ENCODE assay signal across 1 cellular context in the genomic region with DNA sequence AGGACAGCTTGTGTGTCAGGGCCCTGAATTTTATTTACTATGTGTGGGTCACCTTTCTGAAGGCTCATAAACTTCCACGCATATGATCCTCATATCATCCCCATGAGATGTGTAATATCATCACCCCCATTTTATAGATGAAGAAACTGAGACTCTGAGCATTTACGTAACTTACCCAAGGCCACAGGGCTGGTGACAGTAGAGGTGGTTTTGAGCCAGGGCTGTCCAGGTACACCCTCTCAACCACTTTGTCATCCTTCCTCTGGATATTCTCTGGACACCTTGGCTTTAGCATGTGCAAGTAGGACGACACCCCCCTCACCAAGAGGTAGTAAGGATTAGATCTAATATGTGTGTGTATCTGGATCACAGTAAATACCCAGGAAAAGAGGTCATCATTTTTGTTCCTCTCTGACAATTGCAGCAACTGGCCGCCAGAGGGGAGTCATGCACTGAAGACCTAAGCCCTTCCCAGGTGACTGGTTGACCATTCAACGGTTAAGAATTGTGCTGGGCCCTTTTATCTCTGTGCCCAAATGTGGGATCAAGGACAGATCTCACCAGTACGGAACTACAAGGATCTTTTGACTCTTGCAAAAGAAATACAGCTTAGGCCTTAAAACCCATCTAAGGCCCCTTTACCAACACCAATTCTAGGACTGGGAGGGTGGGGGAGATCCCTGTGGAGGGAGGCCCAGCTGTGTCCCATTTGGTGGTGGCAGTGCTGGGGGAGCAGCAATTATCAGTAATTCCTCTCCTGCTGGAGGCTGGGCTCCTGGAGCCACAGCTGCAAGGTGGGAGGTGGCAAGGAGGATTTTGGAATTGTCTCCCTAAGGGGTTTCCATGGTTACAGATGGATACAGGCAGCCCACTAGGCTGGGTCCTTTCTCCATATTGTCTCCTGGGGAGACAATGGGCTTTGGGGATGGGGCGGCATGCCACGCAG.
A peak's percentile ranks its signal among the peaks of the same experiment; 100 is the strongest.
TF ChIP-seq lines count a peak whose summit lies in the region.

No MANE protein-coding gene starts in this region.

TF ChIP-seq in K562, 482 proteins besides CTCF, POLR2A, EP300 and RAD21 (continued from another document and continues in another):
- TF ChIP-seq MYC (IDR thresholded peaks at IDR 0.05; ENCODE audit: low read depth, low read length) (no peak), MYC (CRISPR knock-in tag; IDR thresholded peaks at IDR 0.05; ENCODE audit: borderline replicate concordance, low read depth) (no peak), MTA3 (IDR thresholded peaks at IDR 0.05; ENCODE audit: borderline replicate concordance) (0 out of 2 replicates have a peak, but pooled peaks have one; percentile 24), RERE (CRISPR knock-in tag; IDR thresholded peaks at IDR 0.05; ENCODE audit: borderline replicate concordance) (no peak), ARNT (IDR thresholded peaks at IDR 0.05) (peak in 1 of 2 experiments; percentile 38; a peak in 1 of 4 replicates), MAFK (IDR thresholded peaks at IDR 0.05; ENCODE audit: low read length) (no peak), TAF15 (IDR thresholded peaks at IDR 0.05; ENCODE audit: low read depth, low read length) (no peak), DACH1 (IDR thresholded peaks at IDR 0.05; ENCODE audit: partially characterized antibody) (peak; percentile 61), SOX6 (IDR thresholded peaks at IDR 0.05) (peak; percentile 19; the same call in 1 of the 2 replicates), NONO (IDR thresholded peaks at IDR 0.05; ENCODE audit: low read depth in 2 of 2, low read length in 1 of 2) (peak in 1 of 2 experiments; percentile 54; a peak in 1 of 4 replicates), SMARCB1 (IDR thresholded peaks at IDR 0.05; ENCODE audit: insufficient read length, low read depth) (no peak), CBFA2T2 (conservative IDR thresholded peaks at IDR 0.05) (no peak), ZNF639 (CRISPR knock-in tag; conservative IDR thresholded peaks at IDR 0.05 in 1 of 2, IDR thresholded peaks at IDR 0.05 in 1 of 2) (no peak), SMARCE1 (IDR thresholded peaks at IDR 0.05) (no peak), ATF7 (IDR thresholded peaks at IDR 0.05) (no peak; the same call in 1 of the 2 replicates), GATAD2B (IDR thresholded peaks at IDR 0.05; ENCODE audit: borderline replicate concordance) (0 out of 2 replicates have a peak, but pooled peaks have one; percentile 58), JUND (IDR thresholded peaks at IDR 0.05; ENCODE audit: borderline replicate concordance, low read depth, low read length) (peak; percentile 49; the same call in 1 of the 2 replicates), JUND (tag; IDR thresholded peaks at IDR 0.05; ENCODE audit: borderline replicate concordance, low read depth, low read length) (0 out of 3 replicates have a peak, but pooled peaks have one; percentile 23), ZFPM2 (CRISPR knock-in tag; IDR thresholded peaks at IDR 0.05) (no peak), XRCC5 (IDR thresholded peaks at IDR 0.05; ENCODE audit: low read depth, low read length) (peak; percentile 77; the same call in 1 of the 2 replicates), KDM1A (IDR thresholded peaks at IDR 0.05) (0 out of 4 replicates have a peak, but pooled peaks of 1 of the 2 experiments have one; percentile 16), HDAC2 (IDR thresholded peaks at IDR 0.05) (peak; percentile 34; the same call in 1 of the 2 replicates), TEAD4 (IDR thresholded peaks at IDR 0.05; ENCODE audit: low read length) (peak; percentile 48), TEAD4 (CRISPR knock-in tag; IDR thresholded peaks at IDR 0.05; ENCODE audit: borderline replicate concordance) (no peak), SAP30 (IDR thresholded peaks at IDR 0.05; ENCODE audit: borderline replicate concordance, insufficient read depth, low read depth, low read length, poor library complexity, severe bottlenecking) (no peak), TFAP4 (CRISPR knock-in tag; IDR thresholded peaks at IDR 0.05; ENCODE audit: borderline replicate concordance) (peak; percentile 65), ZC3H11A (IDR thresholded peaks at IDR 0.05; ENCODE audit: low read depth, low read length) (no peak), ELF4 (CRISPR knock-in tag; IDR thresholded peaks at IDR 0.05) (no peak), ZNF830 (CRISPR knock-in tag; IDR thresholded peaks at IDR 0.05) (0 out of 2 replicates have a peak, but pooled peaks have one; percentile 25), BRF1 (IDR thresholded peaks at IDR 0.05; ENCODE audit: borderline replicate concordance, extremely low read depth, insufficient read length) (no peak), ZNF444 (CRISPR knock-in tag; IDR thresholded peaks at IDR 0.05) (no peak), CEBPG (CRISPR knock-in tag; IDR thresholded peaks at IDR 0.05) (0 out of 2 replicates have a peak, but pooled peaks have one; percentile 17), CEBPG (tag; conservative IDR thresholded peaks at IDR 0.05 in 1 of 2, IDR thresholded peaks at IDR 0.05 in 1 of 2) (peak in 1 of 2 experiments; percentile 25; a peak in 1 of 4 replicates), EP400 (IDR thresholded peaks at IDR 0.05) (peak; percentile 30; the same call in 1 of the 2 replicates), IRF9 (tag; IDR thresholded peaks at IDR 0.05) (no peak), ATF3 (IDR thresholded peaks at IDR 0.05) (no peak), ATF3 (CRISPR knock-in tag; conservative IDR thresholded peaks at IDR 0.05) (peak; percentile 65; the same call in 1 of the 2 replicates), TEAD1 (CRISPR knock-in tag; IDR thresholded peaks at IDR 0.05) (no peak)
- TF ChIP-seq, protein P1, sequence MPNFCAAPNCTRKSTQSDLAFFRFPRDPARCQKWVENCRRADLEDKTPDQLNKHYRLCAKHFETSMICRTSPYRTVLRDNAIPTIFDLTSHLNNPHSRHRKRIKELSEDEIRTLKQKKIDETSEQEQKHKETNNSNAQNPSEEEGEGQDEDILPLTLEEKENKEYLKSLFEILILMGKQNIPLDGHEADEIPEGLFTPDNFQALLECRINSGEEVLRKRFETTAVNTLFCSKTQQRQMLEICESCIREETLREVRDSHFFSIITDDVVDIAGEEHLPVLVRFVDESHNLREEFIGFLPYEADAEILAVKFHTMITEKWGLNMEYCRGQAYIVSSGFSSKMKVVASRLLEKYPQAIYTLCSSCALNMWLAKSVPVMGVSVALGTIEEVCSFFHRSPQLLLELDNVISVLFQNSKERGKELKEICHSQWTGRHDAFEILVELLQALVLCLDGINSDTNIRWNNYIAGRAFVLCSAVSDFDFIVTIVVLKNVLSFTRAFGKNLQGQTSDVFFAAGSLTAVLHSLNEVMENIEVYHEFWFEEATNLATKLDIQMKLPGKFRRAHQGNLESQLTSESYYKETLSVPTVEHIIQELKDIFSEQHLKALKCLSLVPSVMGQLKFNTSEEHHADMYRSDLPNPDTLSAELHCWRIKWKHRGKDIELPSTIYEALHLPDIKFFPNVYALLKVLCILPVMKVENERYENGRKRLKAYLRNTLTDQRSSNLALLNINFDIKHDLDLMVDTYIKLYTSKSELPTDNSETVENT (CRISPR knock-in tag; IDR thresholded peaks at IDR 0.05): no peak
- TF ChIP-seq, protein P2, sequence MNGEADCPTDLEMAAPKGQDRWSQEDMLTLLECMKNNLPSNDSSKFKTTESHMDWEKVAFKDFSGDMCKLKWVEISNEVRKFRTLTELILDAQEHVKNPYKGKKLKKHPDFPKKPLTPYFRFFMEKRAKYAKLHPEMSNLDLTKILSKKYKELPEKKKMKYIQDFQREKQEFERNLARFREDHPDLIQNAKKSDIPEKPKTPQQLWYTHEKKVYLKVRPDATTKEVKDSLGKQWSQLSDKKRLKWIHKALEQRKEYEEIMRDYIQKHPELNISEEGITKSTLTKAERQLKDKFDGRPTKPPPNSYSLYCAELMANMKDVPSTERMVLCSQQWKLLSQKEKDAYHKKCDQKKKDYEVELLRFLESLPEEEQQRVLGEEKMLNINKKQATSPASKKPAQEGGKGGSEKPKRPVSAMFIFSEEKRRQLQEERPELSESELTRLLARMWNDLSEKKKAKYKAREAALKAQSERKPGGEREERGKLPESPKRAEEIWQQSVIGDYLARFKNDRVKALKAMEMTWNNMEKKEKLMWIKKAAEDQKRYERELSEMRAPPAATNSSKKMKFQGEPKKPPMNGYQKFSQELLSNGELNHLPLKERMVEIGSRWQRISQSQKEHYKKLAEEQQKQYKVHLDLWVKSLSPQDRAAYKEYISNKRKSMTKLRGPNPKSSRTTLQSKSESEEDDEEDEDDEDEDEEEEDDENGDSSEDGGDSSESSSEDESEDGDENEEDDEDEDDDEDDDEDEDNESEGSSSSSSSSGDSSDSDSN (IDR thresholded peaks at IDR 0.05; ENCODE audit: borderline replicate concordance in 1 of 2, low read depth in 2 of 2, low read length in 2 of 2): peak in 1 of 2 experiments; percentile 56; a peak in 1 of 4 replicates
- TF ChIP-seq, protein P3, sequence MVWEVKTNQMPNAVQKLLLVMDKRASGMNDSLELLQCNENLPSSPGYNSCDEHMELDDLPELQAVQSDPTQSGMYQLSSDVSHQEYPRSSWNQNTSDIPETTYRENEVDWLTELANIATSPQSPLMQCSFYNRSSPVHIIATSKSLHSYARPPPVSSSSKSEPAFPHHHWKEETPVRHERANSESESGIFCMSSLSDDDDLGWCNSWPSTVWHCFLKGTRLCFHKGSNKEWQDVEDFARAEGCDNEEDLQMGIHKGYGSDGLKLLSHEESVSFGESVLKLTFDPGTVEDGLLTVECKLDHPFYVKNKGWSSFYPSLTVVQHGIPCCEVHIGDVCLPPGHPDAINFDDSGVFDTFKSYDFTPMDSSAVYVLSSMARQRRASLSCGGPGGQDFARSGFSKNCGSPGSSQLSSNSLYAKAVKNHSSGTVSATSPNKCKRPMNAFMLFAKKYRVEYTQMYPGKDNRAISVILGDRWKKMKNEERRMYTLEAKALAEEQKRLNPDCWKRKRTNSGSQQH (CRISPR knock-in tag; IDR thresholded peaks at IDR 0.05): no peak
